ENCODE assay signal across 27 cellular contexts in the genomic region with DNA sequence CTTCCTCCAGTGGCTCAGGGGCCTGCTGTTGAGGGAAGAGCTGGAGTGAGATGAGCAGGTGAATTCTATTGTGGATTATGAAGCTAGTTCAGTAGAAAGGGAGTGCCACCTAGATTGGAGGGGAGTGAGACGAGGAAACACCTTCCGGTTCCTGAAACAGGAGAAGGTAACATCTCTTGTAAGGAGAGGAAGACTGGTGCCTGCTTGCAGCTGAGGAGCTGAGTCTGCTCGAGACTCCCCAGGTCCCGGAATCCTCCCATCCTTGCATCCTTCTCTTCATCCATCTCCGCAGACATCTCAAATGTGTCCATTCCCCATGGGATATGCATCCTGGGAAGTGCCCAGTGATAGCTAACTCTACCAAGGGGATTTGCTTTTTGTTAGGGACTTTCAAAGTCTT.
"Had no signal": no experiment of that assay in that cellular context is flagged by ENCODE, and none has a peak within 500 bp of the region (broad histone marks: within the 10 kb centered on the region; RNA-seq: fewer than 3 reads in every experiment).

No MANE protein-coding gene starts in this region.

- H3K9me3 ChIP-seq: stomach, suprapubic skin, testis, thoracic aorta, thyroid gland, tibial artery, tibial nerve, transverse colon, upper lobe of left lung, upper lobe of right lung, uterus, vagina had no signal

- H3K4me1 ChIP-seq: stomach, suprapubic skin, testis, thyroid gland, tibial artery, tibial nerve, transverse colon, upper lobe of left lung, upper lobe of right lung, uterus, vagina had no signal

- H3K4me3 ChIP-seq: stomach, suprapubic skin, testis, thoracic aorta, thyroid gland, tibial artery, tibial nerve, transverse colon, upper lobe of left lung, upper lobe of right lung, uterus, vagina had no signal

- FAIRE-seq: urothelium cell line had no signal

- H3K27me3 ChIP-seq: stomach, suprapubic skin, testis, thyroid gland, tibial artery, tibial nerve, transverse colon, upper lobe of left lung, upper lobe of right lung, uterus, vagina had no signal

- H3K36me3 ChIP-seq: stomach, suprapubic skin, thoracic aorta, thyroid gland, tibial artery, tibial nerve, transverse colon, upper lobe of left lung, upper lobe of right lung, uterus, vagina had no signal

- H3K27ac ChIP-seq: stomach, suprapubic skin, testis, thoracic aorta, thyroid gland, tibial artery, tibial nerve, transverse colon, upper lobe of left lung, upper lobe of right lung, uterus, vagina had no signal

- ATAC-seq: stimulated activated effector memory CD8-positive, alpha-beta T cell treated with anti-CD3 and anti-CD28 coated beads, Interleukin-12 subunit alpha, Interleukin-12 subunit beta, amount 100 ng/mL, for 72 hours; stimulated activated memory B cell treated with anti-CD40 and anti-IgM and Interleukin-4, amounts not matched to agents 10 μg/mL and 1 μg/mL and 100 μg/mL, for 72 hours; stimulated activated naive B cell treated with anti-CD40 and anti-IgM and Interleukin-4, amounts not matched to agents 10 μg/mL and 1 μg/mL and 100 μg/mL, for 72 hours; stimulated activated naive CD8-positive, alpha-beta T cell treated with anti-CD3 and anti-CD28 coated beads, Interleukin-15, amount 100 ng/mL, for 72 hours; stimulated activated naive CD8-positive, alpha-beta T cell treated with anti-CD3 and anti-CD28 coated beads, Interleukin-15, Interleukin-2, amounts not matched to agents 100 U/mL and 50 U/mL, for 24 hours; upper lobe of right lung had no signal

- DNase-seq: stimulated activated CD4-positive, alpha-beta T cell treated with anti-CD3 and anti-CD28 coated beads, Interleukin-2, amount 100 ng/mL, for 48 hours; stimulated activated CD4-positive, alpha-beta T cell treated with anti-CD3 and anti-CD28 coated beads, Interleukin-4, amount 100 ng/mL, for 1 hour; stimulated activated CD4-positive, alpha-beta T cell treated with anti-CD3 and anti-CD28 coated beads, Interleukin-4, amount 100 ng/mL, for 24 hours; stimulated activated CD4-positive, alpha-beta T cell treated with anti-CD3 and anti-CD28 coated beads, Interleukin-4, amount 100 ng/mL, for 4 hours; stimulated activated CD8-positive, alpha-beta memory T cell treated with anti-CD3 and anti-CD28 coated beads, Interleukin-4, amount 100 ng/mL, for 48 hours; stimulated activated naive B cell treated with anti-CD40 and anti-IgM and Interleukin-4, amounts not matched to agents 10 μg/mL and 1 μg/mL and 100 μg/mL, for 72 hours; stimulated activated naive CD4-positive, alpha-beta T cell; stimulated activated naive CD4-positive, alpha-beta T cell treated with Interleukin-2 at 50 U/mL for 16 hours; stimulated activated naive CD8-positive, alpha-beta T cell treated with anti-CD3 and anti-CD28 coated beads, Interleukin-15, amount 100 ng/mL, for 72 hours; stimulated activated naive CD8-positive, alpha-beta T cell treated with anti-CD3 and anti-CD28 coated beads, Interleukin-15, Interleukin-2, amounts not matched to agents 100 U/mL and 50 U/mL, for 24 hours; stomach; substantia nigra; testis; thyroid gland; tibial artery; transverse colon; trophoblast cell; upper lobe of left lung; upper lobe of right lung; uterus had no signal
